ENCODE assay signal across 10 cellular contexts in the genomic region with DNA sequence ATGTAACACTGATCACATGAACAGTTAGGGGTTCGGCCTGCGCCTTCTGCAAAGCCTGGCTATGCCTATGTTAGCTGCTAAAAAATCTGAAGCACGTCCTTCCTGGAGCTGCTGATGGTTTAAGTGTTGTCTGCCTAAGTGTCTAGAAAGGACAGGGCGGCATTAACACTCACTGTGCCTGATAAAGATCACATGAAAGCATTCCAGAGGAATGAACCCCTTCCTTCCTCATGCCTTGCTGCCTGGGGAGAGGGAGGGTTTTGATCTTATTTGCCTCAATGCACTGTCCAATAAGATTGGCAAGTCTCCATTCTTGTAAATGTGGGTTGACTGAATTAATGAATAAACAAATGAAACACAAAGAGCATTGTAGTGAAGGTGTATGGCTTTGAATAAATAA. TPM values are rescaled to one million over a fixed set of nuclear protein-coding genes. Genes with fewer than 3 reads are reported as not detected.
DNase-seq lines count a peak whose midpoint lies in the region; ATAC-seq and TF ChIP-seq lines count a peak whose summit lies in the region.
"Had no signal": no experiment of that assay in that cellular context is flagged by ENCODE, and none has a peak within 500 bp of the region (broad histone marks: within the 10 kb centered on the region; RNA-seq: fewer than 3 reads in every experiment).

No MANE protein-coding gene starts in this region.

- no peaks in the 10 kb centered on the region for H3K9me2 ChIP-seq in PC-3 (replicated peaks; ENCODE audit: low read length)
- H3K9me2 ChIP-seq in OCI-LY7 (ENCODE audit: insufficient read depth, low read length) = no peaks in the 10 kb centered on the region

- H2AFZ ChIP-seq in PC-3 (ENCODE audit: low read length) = no peak overlapping the region
- H2AFZ ChIP-seq in OCI-LY7 (ENCODE audit: low read length) = no peak overlapping the region

- BruUV-seq in PC-3 (replicated peaks; lab: Mats Ljungman, UMichigan) (no TSS peak), OCI-LY7 (replicated peaks; lab: Mats Ljungman, UMichigan) (no TSS peak)

- H4K20me1 ChIP-seq in PC-3 (ENCODE audit: low read length) = no peaks in the 10 kb centered on the region
- H4K20me1 ChIP-seq in OCI-LY7 (ENCODE audit: insufficient read depth, low read length) = no peaks in the 10 kb centered on the region

- no peaks in the 10 kb centered on the region for H3K27me3 ChIP-seq in PC-3 (ENCODE audit: low read length)

- H3K9me3 Mint-ChIP-seq in activated CD8-positive, alpha-beta T cell treated with anti-CD3 and anti-CD28 coated beads for 36 hours = no peaks in the 10 kb centered on the region

- H3K79me2 ChIP-seq in PC-3 (ENCODE audit: low read length) (peaks cover 15% of the 10 kb centered on the region), OCI-LY7 (ENCODE audit: insufficient read depth, low read depth, low read length) (no peaks in the 10 kb centered on the region)

- H3K4me1 Mint-ChIP-seq in activated CD8-positive, alpha-beta T cell treated with anti-CD3 and anti-CD28 coated beads for 36 hours (ENCODE audit: low read depth) = peaks cover 64% of the 10 kb centered on the region

- H3K36me3 Mint-ChIP-seq in activated CD8-positive, alpha-beta T cell treated with anti-CD3 and anti-CD28 coated beads for 36 hours (ENCODE audit: low read depth) = no peaks in the 10 kb centered on the region

- no peak overlapping the region for H3K27ac Mint-ChIP-seq in activated CD8-positive, alpha-beta T cell treated with anti-CD3 and anti-CD28 coated beads for 36 hours

- H3K9me3 ChIP-seq in PC-3 (ENCODE audit: low read length) (no peaks in the 10 kb centered on the region), OCI-LY7 (ENCODE audit: low read length) (no peaks in the 10 kb centered on the region)

- in situ Hi-C loops in Caki2 (cut with HindIII; ENCODE audit: low pct_unique_long_range_greater_than_20kb, low sequenced_read_pairs) = no loop called here

- no peaks in the 10 kb centered on the region for H3K36me3 ChIP-seq in PC-3 (ENCODE audit: low read depth, low read length)
- H3K36me3 ChIP-seq in OCI-LY7 (ENCODE audit: insufficient read depth, low read length) = no peaks in the 10 kb centered on the region

- ATAC-seq in PC-3 = peak; percentile 90
- no peak for ATAC-seq in activated CD8-positive, alpha-beta T cell treated with anti-CD3 and anti-CD28 coated beads for 36 hours

- DNase-seq in Caki2 (ENCODE audit: low read depth) (peak; percentile 54), PC-3 (peak; percentile 78), epithelial cell of proximal tubule (ENCODE audit: low read depth) (peak; percentile 46), non-pigmented ciliary epithelial cell (ENCODE audit: low read depth) (peak; percentile 84), GM10248 (ENCODE audit: extremely low spot score) (no peak), OCI-LY7 (ENCODE audit: low spot score) (no peak), mucosa of gallbladder (ENCODE audit: low spot score) (no peak)
- DNase-seq in activated CD8-positive, alpha-beta T cell treated with anti-CD3 and anti-CD28 coated beads for 36 hours = no peak
- DNase-seq: NCI-H345; stimulated activated CD4-positive, alpha-beta T cell treated with anti-CD3 and anti-CD28 coated beads, Interleukin-2, amount 100 ng/mL, for 24 hours had no signal

- H3K4me1 ChIP-seq in PC-3 (ENCODE audit: insufficient read depth, low read length) = peaks cover 28% of the 10 kb centered on the region
- H3K4me1 ChIP-seq in OCI-LY7 (ENCODE audit: insufficient read depth, low read length, poor library complexity, severe bottlenecking) = peaks cover 23% of the 10 kb centered on the region

- POLR2A ChIA-PET in PC-3 (lab: Charles Lee; ENCODE audit: unreplicated experiment) (no interaction called here), GM10248 (lab: Yijun Ruan, JAX) (no interaction called here), OCI-LY7 (lab: Charles Lee) (interaction anchor here (0.7 kb wide), 1 partner anchor 13 kb away, joined by 3 read pairs; no protein-coding TSS in a partner anchor)
- POLR2A ChIA-PET in activated CD8-positive, alpha-beta T cell treated with anti-CD3 and anti-CD28 coated beads for 36 hours (lab: Charles Lee) = interaction anchor here (0.6 to 1.1 kb wide), 2 partner anchors 10 to 15 kb away, joined by 3 read pairs; no protein-coding TSS in a partner anchor

- H3F3A ChIP-seq in PC-3 (ENCODE audit: low read length, unreplicated experiment) = no peaks in the 10 kb centered on the region

- H3K4me3 ChIP-seq in PC-3 (ENCODE audit: low read length) (no peak overlapping the region), epithelial cell of proximal tubule (ENCODE audit: low read depth, low read length) (no peak overlapping the region), OCI-LY7 (ENCODE audit: low read depth, low read length, poor library complexity, severe bottlenecking) (no peak overlapping the region)

- H3K27me3 Mint-ChIP-seq in activated CD8-positive, alpha-beta T cell treated with anti-CD3 and anti-CD28 coated beads for 36 hours = no peaks in the 10 kb centered on the region

- H3K4me3 Mint-ChIP-seq in activated CD8-positive, alpha-beta T cell treated with anti-CD3 and anti-CD28 coated beads for 36 hours = no peak overlapping the region

- intact Hi-C loops in PC-3 (cut with micrococcal nuclease) (no loop called here), OCI-LY7 (cut with micrococcal nuclease; ENCODE audit: unreplicated experiment) (no loop called here)
- intact Hi-C loops in activated CD8-positive, alpha-beta T cell treated with anti-CD3 and anti-CD28 coated beads for 36 hours (cut with micrococcal nuclease) = no loop called here

- no peak overlapping the region for H3K27ac ChIP-seq in PC-3 (ENCODE audit: low read length)
- no peak overlapping the region for H3K27ac ChIP-seq in OCI-LY7 (ENCODE audit: low read depth, low read length, poor library complexity, severe bottlenecking)

- no peak overlapping the region for H3K9ac ChIP-seq in PC-3 (ENCODE audit: low read length)

- TF ChIP-seq CTCF in PC-3 (conservative IDR thresholded peaks at IDR 0.05; ENCODE audit: low read depth, low read length) (no peak), epithelial cell of proximal tubule (conservative IDR thresholded peaks at IDR 0.05; ENCODE audit: low read depth, low read length) (no peak), GM10248 (IDR thresholded peaks at IDR 0.05; ENCODE audit: control extremely low read depth, extremely low read depth, low read depth, missing control alignments) (no peak), OCI-LY7 (conservative IDR thresholded peaks at IDR 0.05; ENCODE audit: low read length) (no peak)
- no peak for TF ChIP-seq CTCF in activated CD8-positive, alpha-beta T cell treated with anti-CD3 and anti-CD28 coated beads for 36 hours (IDR thresholded peaks at IDR 0.05)

- H3K4me2 ChIP-seq in PC-3 (ENCODE audit: low read length) (peak overlapping the region; percentile 21; the same call in 1 of the 2 replicates), OCI-LY7 (ENCODE audit: low read length) (no peak overlapping the region)

- CTCF ChIA-PET in PC-3 (lab: Charles Lee) (no interaction called here), GM10248 (lab: Yijun Ruan, JAX) (no interaction called here), OCI-LY7 (lab: Charles Lee; ENCODE audit: unreplicated experiment) (no interaction called here)
- CTCF ChIA-PET in activated CD8-positive, alpha-beta T cell treated with anti-CD3 and anti-CD28 coated beads for 36 hours (lab: Charles Lee) = interaction anchor here (1.4 to 1.8 kb wide), 2 partner anchors 9 to 10 kb away, joined by 3 to 9 read pairs; no protein-coding TSS in a partner anchor

RNA-seq across cellular contexts. Expression of gene DOCK9, which starts 5.2 kb away (rescaled TPM):
- 5.6 and 9.4 TPM in 2 replicates for total RNA-seq in Caki2 (2014; rRNA removed; shearing (Covaris generic); ENCODE audit: low replicate concordance)
- total RNA-seq in PC-3 (2014; rRNA removed) (31.7 and 36.5 TPM in 2 replicates), epithelial cell of proximal tubule (37.6 and 72.4 TPM in 2 replicates), OCI-LY7 (2022) (28.0 and 35.9 TPM in 2 replicates), mucosa of gallbladder (72.2 TPM)
- 10 to 100 TPM; 33.4 to 36.9 TPM for total RNA-seq in activated CD8-positive, alpha-beta T cell treated with anti-CD3 and anti-CD28 coated beads for 36 hours
- total RNA-seq in OCI-LY7 (2014; rRNA removed; shearing (Covaris generic)) = 19.3 and 24.0 TPM in 2 replicates

Comparison
In these comparisons a context has a peak if more than half of its experiments do, and no peak if none do; other contexts are left out.
1. DNase-seq: peak in Caki2 (single experiment), PC-3 (single experiment), epithelial cell of proximal tubule (single experiment) and non-pigmented ciliary epithelial cell (single experiment); none in activated CD8-positive, alpha-beta T cell treated with anti-CD3 and anti-CD28 coated beads for 36 hours (single experiment), GM10248 (single experiment), OCI-LY7 (single experiment) and mucosa of gallbladder (single experiment).
2. POLR2A ChIA-PET loops: an anchor here in activated CD8-positive, alpha-beta T cell treated with anti-CD3 and anti-CD28 coated beads for 36 hours (0.6 to 1.1 kb wide) and OCI-LY7 (0.7 kb wide); none called in PC-3 and GM10248.